Comparison of ENCODE assay signal across 11 cellular contexts in genomic region chr1:150979723-150980056, GRCh38. TPM values are rescaled to one million over a fixed set of nuclear protein-coding genes. Genes with fewer than 3 reads are reported as not detected.
A peak's percentile ranks its signal among the peaks of the same experiment; 100 is the strongest.
DNase-seq lines count a peak whose midpoint lies in the region; ATAC-seq, FAIRE-seq and TF ChIP-seq lines count a peak whose summit lies in the region.
"Had no signal": no experiment of that assay in that cellular context is flagged by ENCODE, and none has a peak within 500 bp of the region (broad histone marks: within the 10 kb centered on the region; RNA-seq: fewer than 3 reads in every experiment).

No MANE protein-coding gene starts in this region.

- TF ChIP-seq POLR2A in A549 (IDR thresholded peaks at IDR 0.05; ENCODE audit: low read length), result no peak

- CTCF ChIA-PET in A549 (lab: Yijun Ruan, JAX), result interaction anchor here (0.6 to 26.8 kb wide), 20 partner anchors 9 to 724 kb away, joined by 3 to 586 read pairs (median 4); partner anchors contain the start of genes BNIPL and MINDY1

- DNase-seq in A549 (ENCODE audit: low read depth in 1 of 2, low spot score in 1 of 2) (no peak), GM19239 (ENCODE audit: insufficient read length, low spot score) (no peak), T-helper 17 cell (no peak), mesothelial cell of epicardium (ENCODE audit: low spot score in 2 of 2, unreplicated experiment in 2 of 2) (no peak), posterior vena cava (ENCODE audit: low spot score) (no peak), NCI-H1092 (lab: John Stamatoyannopoulos, UW) (no peak)
- DNase-seq in stimulated activated CD4-positive, alpha-beta T cell treated with anti-CD3 and anti-CD28 coated beads, Interleukin-12 subunit alpha, Interleukin-12 subunit beta, amount 100 ng/mL, for 4 hours, result no peak

- no peak for ATAC-seq in A549
- peak; percentile 6 for ATAC-seq in T-helper 17 cell
- ATAC-seq in GM21576 (IDR thresholded peaks at IDR 0.05; ENCODE audit: unreplicated experiment), result no peak

- no peak for TF ChIP-seq EP300 in A549 (IDR thresholded peaks at IDR 0.05)

- H3K27me3 Mint-ChIP-seq in T-helper 17 cell, result no peaks in the 10 kb centered on the region
- H3K27me3 Mint-ChIP-seq in mesothelial cell of epicardium (ENCODE audit: low read depth), result no peaks in the 10 kb centered on the region

- no peak overlapping the region for H3K4me3 ChIP-seq in A549

- POLR2A ChIA-PET in A549 (lab: Yijun Ruan, JAX), result no interaction called here

- peak overlapping the region; percentile 92 for H3K27ac Mint-ChIP-seq in T-helper 17 cell
- no peak overlapping the region for H3K27ac Mint-ChIP-seq in mesothelial cell of epicardium

- peaks cover 61% of the 10 kb centered on the region for H3K4me1 ChIP-seq in A549

- no peaks in the 10 kb centered on the region for H3K9me3 Mint-ChIP-seq in mesothelial cell of epicardium

- H3K9me3 ChIP-seq in A549 (no peaks in the 10 kb centered on the region), T-helper 17 cell (ENCODE audit: control insufficient read depth, low read length, poor library complexity, severe bottlenecking) (no peaks in the 10 kb centered on the region)

- peak overlapping the region in 1 of 2 experiments; percentile 100; a peak in 4 of 6 replicates for H3K27ac ChIP-seq in A549
- H3K27ac ChIP-seq: brain microvascular endothelial cell had no signal

- H3K4me2 ChIP-seq in A549, result peak overlapping the region; percentile 65

- H3K4me3 Mint-ChIP-seq in T-helper 17 cell (peak overlapping the region; percentile 69), mesothelial cell of epicardium (no peak overlapping the region)

- no peaks in the 10 kb centered on the region for H3K36me3 Mint-ChIP-seq in T-helper 17 cell (ENCODE audit: low read depth)
- no peaks in the 10 kb centered on the region for H3K36me3 Mint-ChIP-seq in mesothelial cell of epicardium

- H3K4me1 Mint-ChIP-seq in T-helper 17 cell (peaks cover 23% of the 10 kb centered on the region), mesothelial cell of epicardium (peaks cover 23% of the 10 kb centered on the region)

- WGBS in A549 (ENCODE audit: missing lambda C conversion rate), result 2% methylated on average over 5 of the region's 5 CpGs

- TF ChIP-seq CTCF in A549 (IDR thresholded peaks at IDR 0.05), result no peak
- TF ChIP-seq CTCF in mesothelial cell of epicardium (IDR thresholded peaks at IDR 0.05; ENCODE audit: unreplicated experiment), result peak; percentile 45

- FAIRE-seq in A549 (lab: Jason Lieb, UNC), result no peak
- FAIRE-seq in GM19239 (lab: Jason Lieb, UNC), result peak; percentile 94
- FAIRE-seq: urothelium cell line had no signal

- intact Hi-C loops in posterior vena cava (cut with DNase I), result no loop called here

- TF ChIP-seq RAD21 in A549 (conservative IDR thresholded peaks at IDR 0.05 in 1 of 2, IDR thresholded peaks at IDR 0.05 in 1 of 2), result no peak

TF ChIP-seq in A549, 52 proteins besides CTCF, POLR2A, EP300 and RAD21 (continues in another document):
- TF ChIP-seq ZFP36 (IDR thresholded peaks at IDR 0.05; ENCODE audit: borderline replicate concordance, partially characterized antibody) (no peak), USF2 (IDR thresholded peaks at IDR 0.05) (no peak), FOXS1 (CRISPR knock-in tag; IDR thresholded peaks at IDR 0.05) (no peak), HOXA7 (CRISPR knock-in tag; IDR thresholded peaks at IDR 0.05) (no peak), ZSCAN20 (CRISPR knock-in tag; IDR thresholded peaks at IDR 0.05) (no peak), PBX3 (IDR thresholded peaks at IDR 0.05) (no peak), REST (IDR thresholded peaks at IDR 0.05) (no peak), SMC3 (IDR thresholded peaks at IDR 0.05) (no peak; the same call in 2 of the 3 replicates), JUN (IDR thresholded peaks at IDR 0.05) (no peak)

RNA-seq across cellular contexts. Expression of gene ANXA9, which starts 2.4 kb away (rescaled TPM):
- 2.2 and 3.3 TPM in 2 replicates for polyA plus RNA-seq in A549 (2011; rRNA removed)
- 1.1 and 1.6 TPM in 2 replicates for polyA plus RNA-seq in A549 (2012; cell fraction: cytosol; rRNA removed)
- 2.3 and 2.7 TPM in 2 replicates for polyA plus RNA-seq in A549 (2012; cell fraction: nucleus; rRNA removed)
- polyA plus RNA-seq in A549 (2017; fragmentation: RNase III; extraction: RNeasy Plus Mini Kit Qiagen cat#74134 plus additional on column Dnase treatment), result 1.5 to 2.1 TPM (median 1.7 TPM) in 3 replicates
- polyA minus RNA-seq in A549 (2011; rRNA and poly(A)+ RNA removed), result 6.1 and 7.8 TPM in 2 replicates
- total RNA-seq in T-helper 17 cell, result under 1 TPM in 1 of 2 donors, not detected in 1; 0.15 TPM
- 1.2 TPM in 3 replicates for total RNA-seq in mesothelial cell of epicardium
- total RNA-seq in posterior vena cava, result under 1 TPM in 1 of 2 donors, not detected in 1; 0.19 TPM
- total RNA-seq: pulmonary artery endothelial cell had no signal

RNA-seq across cellular contexts. Expression of gene CERS2, which starts 5.1 kb away (rescaled TPM):
- 356 and 395 TPM in 2 replicates for polyA plus RNA-seq in A549 (2011; rRNA removed)
- polyA plus RNA-seq in A549 (2012; cell fraction: cytosol; rRNA removed), result 144 and 210 TPM in 2 replicates
- 118 and 122 TPM in 2 replicates for polyA plus RNA-seq in A549 (2012; cell fraction: nucleus; rRNA removed)
- 183 to 196 TPM (median 196 TPM) in 3 replicates for polyA plus RNA-seq in A549 (2017; fragmentation: RNase III; extraction: RNeasy Plus Mini Kit Qiagen cat#74134 plus additional on column Dnase treatment)
- 275 and 350 TPM in 2 replicates for polyA minus RNA-seq in A549 (2011; rRNA and poly(A)+ RNA removed)
- 100 to 1,000 TPM; 108 to 142 TPM for total RNA-seq in T-helper 17 cell
- 127 to 137 TPM (median 132 TPM) in 3 replicates for total RNA-seq in mesothelial cell of epicardium
- 100 to 1,000 TPM; 112 to 133 TPM for total RNA-seq in posterior vena cava

RNA-seq across cellular contexts. Expression of gene MINDY1, which starts 27.0 kb away (rescaled TPM):
- 5.2 and 7.9 TPM in 2 replicates for polyA plus RNA-seq in A549 (2011; rRNA removed)
- polyA plus RNA-seq in A549 (2012; cell fraction: cytosol; rRNA removed), result 3.0 and 3.8 TPM in 2 replicates
- polyA plus RNA-seq in A549 (2012; cell fraction: nucleus; rRNA removed), result 7.3 and 8.9 TPM in 2 replicates
- polyA plus RNA-seq in A549 (2017; fragmentation: RNase III; extraction: RNeasy Plus Mini Kit Qiagen cat#74134 plus additional on column Dnase treatment), result 4.0 to 4.8 TPM (median 4.8 TPM) in 3 replicates
- 10.1 and 10.7 TPM in 2 replicates for polyA minus RNA-seq in A549 (2011; rRNA and poly(A)+ RNA removed)
- 10 to 100 TPM; 19.0 to 31.6 TPM for total RNA-seq in T-helper 17 cell
- total RNA-seq in mesothelial cell of epicardium, result 29.7 to 31.7 TPM (median 30.9 TPM) in 3 replicates
- 10 to 100 TPM; 17.3 to 17.8 TPM for total RNA-seq in posterior vena cava

RNA-seq across cellular contexts. Expression of gene PRUNE1, which starts 28.6 kb away (rescaled TPM):
- 27.0 and 27.5 TPM in 2 replicates for polyA plus RNA-seq in A549 (2011; rRNA removed)
- 10.9 and 12.7 TPM in 2 replicates for polyA plus RNA-seq in A549 (2012; cell fraction: cytosol; rRNA removed)
- 7.7 and 9.5 TPM in 2 replicates for polyA plus RNA-seq in A549 (2012; cell fraction: nucleus; rRNA removed)
- polyA plus RNA-seq in A549 (2017; fragmentation: RNase III; extraction: RNeasy Plus Mini Kit Qiagen cat#74134 plus additional on column Dnase treatment), result 11.1 to 11.9 TPM (median 11.1 TPM) in 3 replicates
- polyA minus RNA-seq in A549 (2011; rRNA and poly(A)+ RNA removed), result 21.1 and 21.7 TPM in 2 replicates
- 10 to 100 TPM; 15.8 to 30.0 TPM for total RNA-seq in T-helper 17 cell
- total RNA-seq in mesothelial cell of epicardium, result 25.0 to 25.8 TPM (median 25.4 TPM) in 3 replicates
- 10 to 100 TPM; 15.5 to 17.4 TPM for total RNA-seq in posterior vena cava

RNA-seq across cellular contexts. Expression of gene SETDB1, which starts 53.5 kb away (rescaled TPM):
- 48.8 and 56.9 TPM in 2 replicates for polyA plus RNA-seq in A549 (2011; rRNA removed)
- polyA plus RNA-seq in A549 (2012; cell fraction: cytosol; rRNA removed), result 16.8 and 18.9 TPM in 2 replicates
- polyA plus RNA-seq in A549 (2012; cell fraction: nucleus; rRNA removed), result 32.0 and 46.3 TPM in 2 replicates
- polyA plus RNA-seq in A549 (2017; fragmentation: RNase III; extraction: RNeasy Plus Mini Kit Qiagen cat#74134 plus additional on column Dnase treatment), result 25.1 to 27.6 TPM (median 25.2 TPM) in 3 replicates
- 55.3 and 58.4 TPM in 2 replicates for polyA minus RNA-seq in A549 (2011; rRNA and poly(A)+ RNA removed)
- total RNA-seq in T-helper 17 cell, result 10 to 100 TPM; 44.0 to 51.0 TPM
- total RNA-seq in mesothelial cell of epicardium, result 101 to 103 TPM (median 101 TPM) in 3 replicates
- total RNA-seq in posterior vena cava, result 10 to 100 TPM; 26.4 to 26.8 TPM
